ENCODE assay signal across 15 cellular contexts in the genomic region with DNA sequence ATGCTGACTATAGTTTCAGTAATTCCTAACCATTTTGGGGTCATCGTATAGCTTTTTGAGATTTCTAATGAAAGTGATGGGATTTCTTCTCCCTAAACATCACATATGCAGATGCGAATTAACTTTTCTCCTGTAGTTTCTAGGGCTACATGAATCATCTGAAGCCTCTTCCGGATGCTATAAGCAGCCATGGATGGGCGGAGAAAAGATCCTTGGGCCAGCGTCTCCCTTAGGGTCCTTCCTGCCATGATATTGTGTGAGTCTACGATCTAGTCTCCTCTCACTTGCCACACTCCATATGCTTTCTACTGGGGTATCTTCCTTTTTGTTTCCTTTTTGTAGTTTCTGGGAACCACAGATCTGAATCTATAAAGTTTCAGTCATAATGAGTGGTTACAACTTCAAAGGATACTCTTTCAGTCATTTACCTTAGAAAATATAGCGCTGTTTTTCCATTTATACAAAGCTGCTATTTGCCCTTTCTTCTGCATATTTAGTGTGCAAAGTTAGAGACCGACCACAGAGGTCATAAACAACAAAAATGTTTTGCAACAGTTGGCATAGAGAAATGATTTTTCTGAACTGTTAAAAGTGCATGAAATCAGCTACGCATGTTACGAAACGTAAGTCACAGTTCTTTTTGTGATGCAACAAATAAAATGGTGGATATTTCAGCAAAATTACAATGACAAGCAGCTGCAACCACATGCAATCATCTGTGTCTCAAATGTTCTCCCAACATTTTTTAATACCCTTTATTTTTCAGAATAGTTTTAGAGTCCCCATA.
DNase-seq lines count a peak whose midpoint lies in the region; ATAC-seq, FAIRE-seq and TF ChIP-seq lines count a peak whose summit lies in the region.
"Had no signal": no experiment of that assay in that cellular context is flagged by ENCODE, and none has a peak within 500 bp of the region (broad histone marks: within the 10 kb centered on the region; RNA-seq: fewer than 3 reads in every experiment).

No MANE protein-coding gene starts in this region.

- no peak for TF ChIP-seq POLR2A in HepG2 (IDR thresholded peaks at IDR 0.05; ENCODE audit: insufficient read depth in 1 of 2, low read depth in 2 of 2, low read length in 2 of 2)
- TF ChIP-seq POLR2A in vagina (IDR thresholded peaks at IDR 0.05) = no peak

- no peaks in the 10 kb centered on the region for H3K4me1 ChIP-seq in HepG2 (ENCODE audit: insufficient read depth, low read length)
- H3K4me1 ChIP-seq in SJCRH30 = no peaks in the 10 kb centered on the region; the same call in 1 of the 2 replicates
- H3K4me1 ChIP-seq in vagina = no peaks in the 10 kb centered on the region

- TF ChIP-seq RAD21 in HepG2 (CRISPR knock-in tag; IDR thresholded peaks at IDR 0.05) = no peak

- H3K27me3 Mint-ChIP-seq in activated CD4-positive, alpha-beta T cell treated with anti-CD3 and anti-CD28 coated beads, Interleukin-2, amount 10 ng/mL, durations not matched to agents 7 days and 5 days = no peaks in the 10 kb centered on the region

- no peak for FAIRE-seq in HepG2 (lab: Jason Lieb, UNC)
- FAIRE-seq in GM19239 (lab: Jason Lieb, UNC) = no peak

- no peaks in the 10 kb centered on the region for H3K79me2 ChIP-seq in HepG2 (ENCODE audit: insufficient read depth, low read length)

- TF ChIP-seq CTCF in HepG2 (CRISPR knock-in tag; IDR thresholded peaks at IDR 0.05) (no peak), vagina (IDR thresholded peaks at IDR 0.05) (no peak)

- TF ChIP-seq EP300 in HepG2 (IDR thresholded peaks at IDR 0.05; ENCODE audit: low read depth in 2 of 2, low read length in 2 of 2) = no peak
- TF ChIP-seq EP300 in HepG2 (CRISPR knock-in tag; IDR thresholded peaks at IDR 0.05; ENCODE audit: borderline replicate concordance) = no peak

- H2AFZ ChIP-seq in HepG2 (ENCODE audit: low read length) = no peak overlapping the region

- H3K27ac ChIP-seq in HepG2 (ENCODE audit: extremely low read length, insufficient read depth, low read length) = no peak overlapping the region
- no peak overlapping the region for H3K27ac ChIP-seq in SJCRH30
- H3K27ac ChIP-seq in vagina = no peak overlapping the region

- CTCF ChIA-PET in HepG2 (lab: Yijun Ruan, JAX; ENCODE audit: low intra/inter-chr PET ratio, low total read pairs) = no interaction called here
- CTCF ChIA-PET in activated CD4-positive, alpha-beta T cell treated with anti-CD3 and anti-CD28 coated beads, Interleukin-2, amount 10 ng/mL, durations not matched to agents 7 days and 5 days (lab: Charles Lee) = no interaction called here

- H3K27me3 ChIP-seq in HepG2 (ENCODE audit: control insufficient read depth in 1 of 2, insufficient read depth in 2 of 2, low read length in 2 of 2) (no peaks in the 10 kb centered on the region; a peak in 1 of 5 replicates), SJCRH30 (no peaks in the 10 kb centered on the region), vagina (no peaks in the 10 kb centered on the region)
- H3K27me3 ChIP-seq: MG63 had no signal

- no peaks in the 10 kb centered on the region for H4K20me1 ChIP-seq in HepG2 (ENCODE audit: insufficient read depth, low read length)

- no TSS peak for BruUV-seq in HepG2 (replicated peaks; lab: Mats Ljungman, UMichigan)

- POLR2A ChIA-PET in HepG2 (lab: Yijun Ruan, JAX) = no interaction called here
- POLR2A ChIA-PET in activated CD4-positive, alpha-beta T cell treated with anti-CD3 and anti-CD28 coated beads, Interleukin-2, amount 10 ng/mL, durations not matched to agents 7 days and 5 days (lab: Charles Lee) = no interaction called here

- intact Hi-C loops in HepG2 (cut with micrococcal nuclease; ENCODE audit: unreplicated experiment) = no loop called here
- intact Hi-C loops in vagina (cut with DNase I) = no loop called here

- peaks cover 2% of the 10 kb centered on the region for H3K9me3 Mint-ChIP-seq in activated CD4-positive, alpha-beta T cell treated with anti-CD3 and anti-CD28 coated beads, Interleukin-2, amount 10 ng/mL, durations not matched to agents 7 days and 5 days

- ATAC-seq in HepG2 = no peak

- H3K4me3 ChIP-seq in HepG2 (replicated peaks in 1 of 3; ENCODE audit: insufficient read depth in 1 of 3, low read depth in 2 of 3, low read length in 3 of 3) = no peak overlapping the region
- no peak overlapping the region for H3K4me3 ChIP-seq in SJCRH30
- no peak overlapping the region for H3K4me3 ChIP-seq in vagina
- H3K4me3 ChIP-seq: MG63 had no signal

- no peak overlapping the region for H3K9ac ChIP-seq in HepG2 (ENCODE audit: insufficient read depth, low read depth, low read length)

- 28% methylated on average over 11 of the region's 11 CpGs for WGBS in HepG2 (ENCODE audit: low lambda C conversion rate)

- no peak overlapping the region for H3K4me3 Mint-ChIP-seq in activated CD4-positive, alpha-beta T cell treated with anti-CD3 and anti-CD28 coated beads, Interleukin-2, amount 10 ng/mL, durations not matched to agents 7 days and 5 days

- H3K36me3 Mint-ChIP-seq in activated CD4-positive, alpha-beta T cell treated with anti-CD3 and anti-CD28 coated beads, Interleukin-2, amount 10 ng/mL, durations not matched to agents 7 days and 5 days (ENCODE audit: low read depth) = no peaks in the 10 kb centered on the region

- H3K36me3 ChIP-seq in HepG2 (replicated peaks in 1 of 2; ENCODE audit: control insufficient read depth in 1 of 2, insufficient read depth in 2 of 2, low read length in 2 of 2) = no peaks in the 10 kb centered on the region
- no peaks in the 10 kb centered on the region for H3K36me3 ChIP-seq in SJCRH30
- no peaks in the 10 kb centered on the region for H3K36me3 ChIP-seq in vagina
- H3K36me3 ChIP-seq: MG63 had no signal

- H3K4me1 Mint-ChIP-seq in activated CD4-positive, alpha-beta T cell treated with anti-CD3 and anti-CD28 coated beads, Interleukin-2, amount 10 ng/mL, durations not matched to agents 7 days and 5 days = no peaks in the 10 kb centered on the region

- peak; percentile 32 to 46 for DNase-seq in AML-193 (lab: John Stamatoyannopoulos, UW)
- DNase-seq in MV-4-11 (lab: John Stamatoyannopoulos, UW) = peak; percentile 92
- DNase-seq in SKM-1 (lab: John Stamatoyannopoulos, UW; ENCODE audit: unreplicated experiment) = peak; percentile 47
- no peak for DNase-seq in HepG2 (ENCODE audit: low spot score)
- DNase-seq in activated CD4-positive, alpha-beta T cell treated with anti-CD3 and anti-CD28 coated beads, Interleukin-2, amount 10 ng/mL, durations not matched to agents 7 days and 5 days = no peak
- DNase-seq in SJCRH30 = no peak
- DNase-seq in GM19239 (ENCODE audit: insufficient read length, low spot score) = no peak
- DNase-seq in vagina (ENCODE audit: extremely low spot score in 2 of 2) = no peak
- DNase-seq: C1 segment of cervical spinal cord, MG63, NCI-H1417, NCI-H2029 treated with DMSO at 0.1 percent for 48 hours, NCI-H510A, NCI-H774, SHP77 had no signal

- in situ Hi-C loops in HepG2 (cut with HindIII; ENCODE audit: extremely low pct_ligation_motif_present, low pct_unique_long_range_greater_than_20kb) = no loop called here

- H3K27ac Mint-ChIP-seq in activated CD4-positive, alpha-beta T cell treated with anti-CD3 and anti-CD28 coated beads, Interleukin-2, amount 10 ng/mL, durations not matched to agents 7 days and 5 days = no peak overlapping the region

- no peak overlapping the region for H3K4me2 ChIP-seq in HepG2 (ENCODE audit: low read depth, low read length)

- H3K9me3 ChIP-seq in HepG2 (ENCODE audit: low read length) = no peaks in the 10 kb centered on the region
- H3K9me3 ChIP-seq in SJCRH30 (replicated peaks) = no peaks in the 10 kb centered on the region
- H3K9me3 ChIP-seq in vagina = no peaks in the 10 kb centered on the region
- H3K9me3 ChIP-seq: MG63 had no signal

TF ChIP-seq in HepG2, 621 proteins besides CTCF, POLR2A, EP300 and RAD21:
- peak; percentile 64 for TF ChIP-seq CEBPB (IDR thresholded peaks at IDR 0.05; ENCODE audit: borderline replicate concordance, low read depth, low read length)
- TF ChIP-seq NFE2L2 (IDR thresholded peaks at IDR 0.05; ENCODE audit: low read length) = no peak
TF ChIP-seq in HepG2: peak in this region for 1.

Comparison
In these comparisons a context has a peak if more than half of its experiments do, and no peak if none do; other contexts are left out.
1. DNase-seq: peak in AML-193 (2 of 2), MV-4-11 (single experiment) and SKM-1 (single experiment); none in HepG2 (single experiment), activated CD4-positive, alpha-beta T cell treated with anti-CD3 and anti-CD28 coated beads, Interleukin-2, amount 10 ng/mL, durations not matched to agents 7 days and 5 days (single experiment), SJCRH30 (0 of 2), GM19239 (single experiment) and vagina (0 of 2).